8 cellular contexts compared by ENCODE assay signal in the genomic region with DNA sequence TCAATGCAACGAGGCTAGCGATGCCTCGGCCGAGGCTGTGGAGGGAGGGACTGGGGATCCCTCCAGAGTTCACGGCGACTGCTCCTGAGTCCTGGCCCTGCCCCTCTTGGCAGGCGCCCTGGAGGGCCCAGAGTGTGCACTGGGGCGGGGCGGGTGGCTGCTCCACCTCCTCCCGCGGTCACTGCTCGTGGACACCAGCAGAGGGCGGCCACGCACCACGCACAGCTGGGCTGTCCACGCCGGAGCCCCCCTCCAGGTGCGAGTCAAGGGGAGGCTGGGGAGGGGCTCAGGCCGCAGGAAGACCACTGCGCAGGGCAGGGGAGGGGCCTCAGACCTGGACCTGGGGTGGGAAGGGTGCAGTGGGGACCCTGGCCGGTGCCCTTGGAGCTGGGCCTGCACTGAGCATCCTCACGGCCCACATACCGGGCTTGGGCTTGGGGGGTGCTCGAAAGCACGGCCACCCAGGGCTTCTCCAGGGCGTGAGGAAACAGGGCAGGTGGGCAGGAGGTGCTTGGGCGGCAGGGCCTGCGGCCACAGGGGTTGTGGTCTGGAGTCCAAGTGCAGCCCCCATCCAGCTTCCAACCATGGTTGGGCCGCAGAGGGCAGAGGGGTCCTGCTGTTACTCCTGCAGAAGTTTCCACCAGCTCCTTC. TPM values are rescaled to one million over a fixed set of nuclear protein-coding genes. Genes with fewer than 3 reads are reported as not detected.
DNase-seq lines count a peak whose midpoint lies in the region; ATAC-seq and TF ChIP-seq lines count a peak whose summit lies in the region.

No MANE protein-coding gene starts in this region.

- no peaks in the 10 kb centered on the region for H3K36me3 ChIP-seq in DOHH2 (ENCODE audit: control insufficient read depth, low read length)

- TF ChIP-seq CTCF in DOHH2 (IDR thresholded peaks at IDR 0.05; ENCODE audit: low read depth, low read length, poor library complexity, severe bottlenecking), result peak; percentile 75
- TF ChIP-seq CTCF in omental fat pad (IDR thresholded peaks at IDR 0.05), result no peak
- no peak for TF ChIP-seq CTCF in foreskin fibroblast (IDR thresholded peaks at IDR 0.05; ENCODE audit: low read depth, low read length)

- no peak overlapping the region for H3K4me3 ChIP-seq in DOHH2 (ENCODE audit: low read length)
- H3K4me3 ChIP-seq in foreskin fibroblast (ENCODE audit: low read depth in 1 of 2, low read length in 2 of 2), result no peak overlapping the region

- H3K27ac ChIP-seq in DOHH2 (ENCODE audit: low read depth, low read length), result no peak overlapping the region

- H3K36me3 Mint-ChIP-seq in activated T-cell treated with anti-CD3 and anti-CD28 coated beads, Interleukin-2, amount 50 U/mL, for 24 hours (ENCODE audit: low read depth), result no peaks in the 10 kb centered on the region
- H3K36me3 Mint-ChIP-seq in stimulated activated effector memory CD8-positive, alpha-beta T cell treated with anti-CD3 and anti-CD28 coated beads, Interleukin-12 subunit alpha, Interleukin-12 subunit beta, amount 100 ng/mL, for 72 hours, result no peaks in the 10 kb centered on the region

- H3K27me3 Mint-ChIP-seq in activated T-cell treated with anti-CD3 and anti-CD28 coated beads, Interleukin-2, amount 50 U/mL, for 24 hours, result peaks cover 10% of the 10 kb centered on the region

- H3F3A ChIP-seq in DOHH2 (ENCODE audit: control insufficient read depth, insufficient read depth), result no peaks in the 10 kb centered on the region

- no peaks in the 10 kb centered on the region for H3K9me3 ChIP-seq in DOHH2 (ENCODE audit: control insufficient read depth, insufficient read depth, low read length)

- H3K27me3 ChIP-seq in DOHH2 (ENCODE audit: control insufficient read depth, low read length), result no peaks in the 10 kb centered on the region

- H3K9me2 ChIP-seq in DOHH2 (replicated peaks; ENCODE audit: control insufficient read depth, low read length), result no peaks in the 10 kb centered on the region

- H3K27ac Mint-ChIP-seq in activated T-cell treated with anti-CD3 and anti-CD28 coated beads, Interleukin-2, amount 50 U/mL, for 24 hours, result no peak overlapping the region
- no peak overlapping the region for H3K27ac Mint-ChIP-seq in stimulated activated effector memory CD8-positive, alpha-beta T cell treated with anti-CD3 and anti-CD28 coated beads, Interleukin-12 subunit alpha, Interleukin-12 subunit beta, amount 100 ng/mL, for 72 hours

- H3K4me1 Mint-ChIP-seq in activated T-cell treated with anti-CD3 and anti-CD28 coated beads, Interleukin-2, amount 50 U/mL, for 24 hours (ENCODE audit: low read depth), result no peaks in the 10 kb centered on the region
- H3K4me1 Mint-ChIP-seq in stimulated activated effector memory CD8-positive, alpha-beta T cell treated with anti-CD3 and anti-CD28 coated beads, Interleukin-12 subunit alpha, Interleukin-12 subunit beta, amount 100 ng/mL, for 72 hours, result no peaks in the 10 kb centered on the region

- DNase-seq in NCI-H1092 (lab: John Stamatoyannopoulos, UW), result peak; percentile 5
- DNase-seq in activated T-cell treated with anti-CD3 and anti-CD28 coated beads, Interleukin-2, amount 50 U/mL, for 24 hours, result peak; percentile 66
- peak; percentile 18 for DNase-seq in kidney tubule cell (ENCODE audit: low spot score)
- peak; percentile 17 to 62 for DNase-seq in stimulated activated effector memory CD8-positive, alpha-beta T cell treated with anti-CD3 and anti-CD28 coated beads, Interleukin-12 subunit alpha, Interleukin-12 subunit beta, amount 100 ng/mL, for 72 hours (ENCODE audit: low spot score in 2 of 2)
- no peak for DNase-seq in omental fat pad (ENCODE audit: low spot score)
- no peak for DNase-seq in foreskin fibroblast
- DNase-seq in NK-92 (lab: John Stamatoyannopoulos, UW; ENCODE audit: unreplicated experiment), result no peak

- H3K4me3 Mint-ChIP-seq in activated T-cell treated with anti-CD3 and anti-CD28 coated beads, Interleukin-2, amount 50 U/mL, for 24 hours, result no peak overlapping the region
- H3K4me3 Mint-ChIP-seq in stimulated activated effector memory CD8-positive, alpha-beta T cell treated with anti-CD3 and anti-CD28 coated beads, Interleukin-12 subunit alpha, Interleukin-12 subunit beta, amount 100 ng/mL, for 72 hours, result no peak overlapping the region

- no peaks in the 10 kb centered on the region for H3K9me3 Mint-ChIP-seq in activated T-cell treated with anti-CD3 and anti-CD28 coated beads, Interleukin-2, amount 50 U/mL, for 24 hours
- H3K9me3 Mint-ChIP-seq in stimulated activated effector memory CD8-positive, alpha-beta T cell treated with anti-CD3 and anti-CD28 coated beads, Interleukin-12 subunit alpha, Interleukin-12 subunit beta, amount 100 ng/mL, for 72 hours, result no peaks in the 10 kb centered on the region

- no peaks in the 10 kb centered on the region for H3K4me1 ChIP-seq in DOHH2 (ENCODE audit: control insufficient read depth, low read length)

- no peaks in the 10 kb centered on the region for H3K79me2 ChIP-seq in DOHH2 (ENCODE audit: control insufficient read depth, low read length)

- no peaks in the 10 kb centered on the region for H4K20me1 ChIP-seq in DOHH2 (ENCODE audit: control insufficient read depth, insufficient read depth, low read depth, low read length)

- peak; percentile 57 for ATAC-seq in stimulated activated effector memory CD8-positive, alpha-beta T cell treated with anti-CD3 and anti-CD28 coated beads, Interleukin-12 subunit alpha, Interleukin-12 subunit beta, amount 100 ng/mL, for 72 hours
- no peak for ATAC-seq in omental fat pad (ENCODE audit: low FRiP score)

- H3K4me2 ChIP-seq in DOHH2 (ENCODE audit: low read length), result no peak overlapping the region

RNA-seq across cellular contexts. Expression of a gene that starts 20.6 kb away (rescaled TPM):
- total RNA-seq in omental fat pad, result under 1 TPM; 0.12 to 0.95 (median 0.26) TPM

Comparison
In these comparisons a context has a peak if more than half of its experiments do, and no peak if none do; other contexts are left out.
1. DNase-seq: peak in NCI-H1092 (single experiment), activated T-cell treated with anti-CD3 and anti-CD28 coated beads, Interleukin-2, amount 50 U/mL, for 24 hours (single experiment), kidney tubule cell (single experiment) and stimulated activated effector memory CD8-positive, alpha-beta T cell treated with anti-CD3 and anti-CD28 coated beads, Interleukin-12 subunit alpha, Interleukin-12 subunit beta, amount 100 ng/mL, for 72 hours (2 of 2); none in omental fat pad (single experiment), foreskin fibroblast (0 of 2) and NK-92 (single experiment).